Comparison of ENCODE assay signal across 8 cellular contexts in genomic region chr21:41777934-41778815, GRCh38. TPM values are rescaled to one million over a fixed set of nuclear protein-coding genes. Genes with fewer than 3 reads are reported as not detected.
DNase-seq lines count a peak whose midpoint lies in the region; ATAC-seq, FAIRE-seq and TF ChIP-seq lines count a peak whose summit lies in the region.

No MANE protein-coding gene starts in this region.

- peak; percentile 70 for DNase-seq in CD14-positive monocyte (ENCODE audit: low spot score)
- DNase-seq in GM23248, result peak; percentile 97
- peak; percentile 70 to 89 for DNase-seq in NCI-H526 (lab: John Stamatoyannopoulos, UW)
- DNase-seq in colonic mucosa, result peak; percentile 94
- peak; percentile 94 for DNase-seq in left kidney (ENCODE audit: low read depth, low spot score)
- DNase-seq in GM19239 (ENCODE audit: insufficient read length, low spot score), result no peak

- H3K9me2 ChIP-seq in GM23248 (ENCODE audit: insufficient read depth), result no peaks in the 10 kb centered on the region

- H3K27me3 ChIP-seq in GM23248 (replicated peaks; ENCODE audit: insufficient read depth) (no peaks in the 10 kb centered on the region), colonic mucosa (peaks cover 36% of the 10 kb centered on the region), thymus (ENCODE audit: control insufficient read depth, insufficient read depth) (no peaks in the 10 kb centered on the region)

- peak; percentile 98 for TF ChIP-seq CTCF in CD14-positive monocyte (IDR thresholded peaks at IDR 0.05)
- TF ChIP-seq CTCF in colonic mucosa (IDR thresholded peaks at IDR 0.05), result peak; percentile 94

- H2AFZ ChIP-seq in GM23248, result peak overlapping the region; percentile 76

- peak overlapping the region in 4 of 7 donors; percentile 35 to 85 (median 64) for H3K27ac Mint-ChIP-seq in CD14-positive monocyte

- no peak for FAIRE-seq in GM19239 (lab: Jason Lieb, UNC)

- H3K36me3 ChIP-seq in GM23248 (ENCODE audit: low read depth) (no peaks in the 10 kb centered on the region), colonic mucosa (no peaks in the 10 kb centered on the region), thymus (ENCODE audit: control insufficient read depth, insufficient read depth) (no peaks in the 10 kb centered on the region)

- H3K27ac ChIP-seq in GM23248, result peak overlapping the region; percentile 57
- H3K27ac ChIP-seq in colonic mucosa, result no peak overlapping the region
- peak overlapping the region; percentile 64 for H3K27ac ChIP-seq in thymus (ENCODE audit: low read depth)

- H3K4me3 ChIP-seq in GM23248, result peak overlapping the region; percentile 47
- no peak overlapping the region for H3K4me3 ChIP-seq in colonic mucosa
- H3K4me3 ChIP-seq in thymus (ENCODE audit: low read length), result no peak overlapping the region

- no peaks in the 10 kb centered on the region for H4K20me1 ChIP-seq in GM23248 (ENCODE audit: insufficient read depth)

- peaks cover 7% of the 10 kb centered on the region; the same call in 1 of the 2 replicates for H3K4me1 ChIP-seq in GM23248 (ENCODE audit: insufficient read depth)
- H3K4me1 ChIP-seq in colonic mucosa, result peaks cover 6% of the 10 kb centered on the region
- peaks cover 52% of the 10 kb centered on the region for H3K4me1 ChIP-seq in thymus (ENCODE audit: control insufficient read depth, insufficient read depth, low read length)

- H3K4me1 Mint-ChIP-seq in CD14-positive monocyte, result peaks cover 16% of the 10 kb centered on the region

- H3K9ac ChIP-seq in GM23248, result peak overlapping the region; percentile 76
- H3K9ac ChIP-seq in colonic mucosa (ENCODE audit: low read depth in 2 of 2, low read length in 2 of 2), result no peak overlapping the region

- H3K9me3 ChIP-seq in GM23248 (ENCODE audit: low read depth) (no peaks in the 10 kb centered on the region), colonic mucosa (no peaks in the 10 kb centered on the region), thymus (ENCODE audit: control insufficient read depth) (no peaks in the 10 kb centered on the region)

- H3K79me2 ChIP-seq in GM23248 (ENCODE audit: insufficient read depth), result no peaks in the 10 kb centered on the region

- WGBS in GM23248 (ENCODE audit: low coverage in 1 of 2, low lambda C conversion rate in 2 of 2, missing lambda C conversion rate in 2 of 2), 2 experiments, result 9 to 11% methylated on average over 40 to 45 of the region's 45 CpGs
- 53% methylated on average over 45 of the region's 45 CpGs for WGBS in thymus

- peak overlapping the region; percentile 33 for H3K4me2 ChIP-seq in GM23248 (ENCODE audit: unreplicated experiment)

- intact Hi-C loops in CD14-positive monocyte (cut with micrococcal nuclease), result loop anchor here (1.0 to 2.0 kb wide), 2 partner anchors 165 to 166 kb away; no protein-coding TSS in a partner anchor
- intact Hi-C loops in colonic mucosa (cut with DNase I), result loop anchor here (2.0 to 10.0 kb wide), 2 partner anchors 165 to 493 kb away; no protein-coding TSS in a partner anchor

- ATAC-seq in HG03469 (IDR thresholded peaks at IDR 0.05; ENCODE audit: unreplicated experiment), result no peak

- in situ Hi-C loops in GM23248 (cut with MboI), result no loop called here

- H3K27me3 Mint-ChIP-seq in CD14-positive monocyte (ENCODE audit: low read depth in 3 of 3), result peaks cover 37 to 69% (median 66%) of the 10 kb centered on the region in 3 donors

- H3K9me3 Mint-ChIP-seq in CD14-positive monocyte, result peaks cover 0 to 4% (median 0%) of the 10 kb centered on the region in 7 donors

- H3K4me3 Mint-ChIP-seq in CD14-positive monocyte, result peak overlapping the region in 1 of 2 donors; percentile 75

- no peaks in the 10 kb centered on the region for H3K36me3 Mint-ChIP-seq in CD14-positive monocyte

- H3F3A ChIP-seq in GM23248 (ENCODE audit: insufficient read depth), result no peaks in the 10 kb centered on the region

RNA-seq across cellular contexts. Expression of gene RIPK4, which starts 11.3 kb away (rescaled TPM):
- polyA plus RNA-seq in CD14-positive monocyte, result under 1 TPM in 1 of 2 donors, not detected in 1; 0.09 TPM
- 0.54 and 1.0 TPM in 2 replicates for total RNA-seq in GM23248 (2014; rRNA removed; shearing (Covaris generic))
- polyA plus RNA-seq in GM23248 (2016; fragmentation: Nextera tagmentation; extraction: Ambion mirVana), result 0.43 and 0.46 TPM in 2 replicates
- 10 to 100 TPM; 10.1 to 10.5 TPM for total RNA-seq in colonic mucosa
- 9.3 TPM for polyA plus RNA-seq in thymus
